Comparison of ENCODE assay signal across 1 cellular context in genomic region chr5:180026320-180026719, GRCh38.
TF ChIP-seq lines count a peak whose summit lies in the region.

No MANE protein-coding gene starts in this region.

TF ChIP-seq in K562, 482 proteins besides CTCF, POLR2A, EP300 and RAD21 (continued from another document):
- TF ChIP-seq JUND (IDR thresholded peaks at IDR 0.05; ENCODE audit: borderline replicate concordance, low read depth, low read length) (peak; percentile 87), JUND (tag; IDR thresholded peaks at IDR 0.05; ENCODE audit: borderline replicate concordance, low read depth, low read length) (peak; percentile 91), ZNF398 (CRISPR knock-in tag; IDR thresholded peaks at IDR 0.05) (no peak), ZNF12 (CRISPR knock-in tag; IDR thresholded peaks at IDR 0.05) (no peak), ESRRA (IDR thresholded peaks at IDR 0.05; ENCODE audit: borderline replicate concordance, low read depth) (peak; percentile 69; the same call in 1 of the 2 replicates), YY1 (IDR thresholded peaks at IDR 0.05; ENCODE audit: borderline replicate concordance in 1 of 3, control insufficient read depth in 1 of 3, extremely low read depth in 1 of 3, insufficient read depth in 3 of 3, insufficient read length in 1 of 3, insufficient replicate concordance in 2 of 3, low read depth in 1 of 3, low read length in 2 of 3) (no peak), JUNB (CRISPR knock-in tag; conservative IDR thresholded peaks at IDR 0.05) (peak; percentile 43; the same call in 1 of the 2 replicates), CREM (IDR thresholded peaks at IDR 0.05; ENCODE audit: low read depth) (peak; percentile 89), CREB1 (IDR thresholded peaks at IDR 0.05) (no peak), CREB1 (CRISPR knock-in tag; IDR thresholded peaks at IDR 0.05) (peak; percentile 54), VEZF1 (CRISPR knock-in tag; IDR thresholded peaks at IDR 0.05) (peak; percentile 23; the same call in 1 of the 2 replicates), GABPA (tag; conservative IDR thresholded peaks at IDR 0.05; ENCODE audit: low read depth) (no peak), NFE2 (IDR thresholded peaks at IDR 0.05; ENCODE audit: low read depth) (peak; percentile 38; the same call in 1 of the 2 replicates), ATF3 (IDR thresholded peaks at IDR 0.05) (peak; percentile 96), ATF3 (CRISPR knock-in tag; conservative IDR thresholded peaks at IDR 0.05) (no peak), ATF4 (CRISPR knock-in tag; IDR thresholded peaks at IDR 0.05) (no peak), ATF1 (CRISPR knock-in tag; IDR thresholded peaks at IDR 0.05) (0 out of 2 replicates have a peak, but pooled peaks have one; percentile 17), ATF1 (tag; IDR thresholded peaks at IDR 0.05) (peak; percentile 85), JUN (IDR thresholded peaks at IDR 0.05; ENCODE audit: borderline replicate concordance, low read depth, low read length) (peak; percentile 79), JUN (CRISPR knock-in tag; IDR thresholded peaks at IDR 0.05; ENCODE audit: borderline replicate concordance) (no peak), ZBTB33 (CRISPR knock-in tag; IDR thresholded peaks at IDR 0.05) (peak; percentile 82), ID3 (CRISPR knock-in tag; IDR thresholded peaks at IDR 0.05) (no peak), ID3 (tag; IDR thresholded peaks at IDR 0.05) (no peak), TEAD4 (IDR thresholded peaks at IDR 0.05; ENCODE audit: low read length) (no peak), TEAD4 (CRISPR knock-in tag; IDR thresholded peaks at IDR 0.05; ENCODE audit: borderline replicate concordance) (no peak), ZNF407 (IDR thresholded peaks at IDR 0.05; ENCODE audit: low read depth) (no peak), NCOA2 (IDR thresholded peaks at IDR 0.05; ENCODE audit: partially characterized antibody in 2 of 2) (no peak)
